ENCODE assay signal across 8 cellular contexts in the genomic region with DNA sequence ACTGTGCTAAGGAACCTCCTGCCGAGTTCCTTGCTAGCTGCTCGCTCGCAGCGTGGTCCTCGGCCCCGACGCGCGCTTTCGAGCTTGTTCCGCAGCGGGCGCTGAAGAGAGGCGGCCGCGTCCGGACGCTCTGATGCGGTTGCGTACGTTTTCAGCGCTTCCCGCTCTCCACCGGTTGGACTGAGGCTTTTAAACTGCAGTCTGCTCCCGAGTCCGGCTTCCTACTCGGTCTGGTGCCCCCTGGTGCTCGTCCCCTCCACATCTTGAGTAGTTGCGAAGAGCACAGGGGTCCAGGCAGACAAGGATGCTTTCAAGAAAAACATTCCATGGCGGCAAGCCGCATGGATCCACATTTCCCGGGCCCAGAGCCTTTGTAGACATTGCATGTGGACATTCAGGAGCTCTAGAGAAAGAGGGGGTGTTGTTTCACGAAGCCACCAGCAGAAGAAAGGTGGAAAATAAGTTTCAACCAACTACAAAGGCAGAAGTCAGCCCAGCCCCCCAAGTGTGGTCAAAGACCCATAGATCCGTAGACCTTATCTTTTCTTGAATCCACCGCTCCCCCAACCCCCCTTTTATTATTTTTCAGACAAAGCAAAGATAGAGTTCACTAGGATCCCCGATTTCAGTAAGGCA.
DNase-seq lines count a peak whose midpoint lies in the region; ATAC-seq and TF ChIP-seq lines count a peak whose summit lies in the region.

No MANE protein-coding gene starts in this region.

- peak; percentile 82 to 84 for DNase-seq in NCI-H187 (lab: John Stamatoyannopoulos, UW)
- DNase-seq in T-helper 22 cell (ENCODE audit: low read depth), result peak; percentile 70
- DNase-seq in astrocyte of the hippocampus (ENCODE audit: low read depth, low spot score), result peak; percentile 97
- peak; percentile 35 to 94 (median 82) for DNase-seq in hypothalamus (lab: John Stamatoyannopoulos, UW)
- DNase-seq in retina, result peak; percentile 93

- TF ChIP-seq POLR2A in GM15510 (IDR thresholded peaks at IDR 0.05; ENCODE audit: borderline replicate concordance, extremely low read depth, insufficient read length), result peak; percentile 92

- ATAC-seq in HG02884 (IDR thresholded peaks at IDR 0.05; ENCODE audit: unreplicated experiment) (peak; percentile 40), HG03457 (IDR thresholded peaks at IDR 0.05; ENCODE audit: unreplicated experiment) (no peak)
